In the genomic region with DNA sequence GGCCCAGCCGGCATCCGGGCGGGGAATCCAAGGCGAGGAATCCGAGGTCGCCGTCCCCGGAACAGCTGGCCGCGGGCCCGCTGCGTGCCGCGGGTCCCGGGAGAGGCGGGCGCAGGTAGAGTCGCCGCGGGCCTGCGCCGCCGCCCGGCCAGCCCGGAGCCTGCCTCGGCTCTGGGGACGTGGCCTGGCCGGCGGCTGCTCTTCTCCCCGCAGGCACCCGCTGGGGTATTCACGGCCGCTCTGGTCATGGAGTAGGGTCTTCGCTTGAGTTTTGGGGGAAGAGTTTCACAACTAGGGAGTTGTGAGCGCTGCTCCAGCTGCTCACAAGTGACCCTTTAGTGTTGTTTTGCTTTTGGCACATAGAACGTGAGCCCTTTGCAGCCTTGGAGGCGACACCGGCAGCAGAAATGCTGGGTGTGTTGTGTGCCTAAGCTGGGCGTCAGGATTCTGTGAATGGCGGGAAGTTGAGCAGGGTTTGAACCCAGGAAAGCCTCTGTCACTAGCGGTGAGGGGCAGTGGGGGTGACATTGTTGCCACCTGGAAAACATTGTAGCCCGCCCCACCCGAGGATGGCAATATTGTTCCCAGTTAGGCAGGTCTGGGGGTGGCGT, we compare ENCODE assay signal across 16 cellular contexts. TPM values are rescaled to one million over a fixed set of nuclear protein-coding genes. Genes with fewer than 3 reads are reported as not detected.
A peak's percentile ranks its signal among the peaks of the same experiment; 100 is the strongest.
DNase-seq lines count a peak whose midpoint lies in the region; ATAC-seq and TF ChIP-seq lines count a peak whose summit lies in the region.
"Had no signal": no experiment of that assay in that cellular context is flagged by ENCODE, and none has a peak within 500 bp of the region (broad histone marks: within the 10 kb centered on the region; RNA-seq: fewer than 3 reads in every experiment).

No MANE protein-coding gene starts in this region.

- peak overlapping the region; percentile 87 for H3K4me2 ChIP-seq in hepatocyte

- TF ChIP-seq CTCF in hepatocyte (IDR thresholded peaks at IDR 0.05; ENCODE audit: poor library complexity) (no peak), thoracic aorta (IDR thresholded peaks at IDR 0.05) (no peak)

- H3K4me1 ChIP-seq in hepatocyte (ENCODE audit: insufficient read depth) (peaks cover 24% of the 10 kb centered on the region), mesodermal cell (ENCODE audit: control insufficient read depth, insufficient read depth, low read length, poor library complexity, severe bottlenecking) (no peaks in the 10 kb centered on the region), thoracic aorta (ENCODE audit: control insufficient read depth in 1 of 2, low read depth in 2 of 2) (peaks cover 5 to 29% of the 10 kb centered on the region in 2 donors)

- peak overlapping the region; percentile 86 for H3K27ac ChIP-seq in hepatocyte
- H3K27ac ChIP-seq in mesodermal cell (ENCODE audit: low read depth, low read length, severe bottlenecking), result no peak overlapping the region
- no peak overlapping the region for H3K27ac ChIP-seq in thoracic aorta

- peak; percentile 3 for DNase-seq in DMS53 (lab: John Stamatoyannopoulos, UW)
- DNase-seq in DMS53 treated with DMSO at 0.1 percent for 48 hours (lab: John Stamatoyannopoulos, UW; ENCODE audit: unreplicated experiment), result no peak
- DNase-seq in hepatocyte (ENCODE audit: low spot score), result peak; percentile 53
- no peak for DNase-seq in thoracic aorta (ENCODE audit: low spot score)
- DNase-seq in NCI-H510A treated with DMSO at 0.1 percent for 48 hours (lab: John Stamatoyannopoulos, UW), result no peak
- DNase-seq in GDM1 (lab: John Stamatoyannopoulos, UW), result no peak
- DNase-seq: activated CD4-positive, alpha-beta T cell treated with anti-CD3 and anti-CD28 coated beads for 36 hours; activated T-cell treated with anti-CD3 and anti-CD28 coated beads, Interleukin-2, amount 50 U/mL, for 1 hour; CD8-positive, alpha-beta T cell; dermis blood vessel endothelial cell; natural killer cell; substantia nigra had no signal

- no peak for ATAC-seq in thoracic aorta (ENCODE audit: insufficient number of reproducible peaks, low FRiP score, low read depth)
- no peak for ATAC-seq in HG02884 (IDR thresholded peaks at IDR 0.05; ENCODE audit: unreplicated experiment)
- ATAC-seq: activated CD4-positive, alpha-beta T cell treated with anti-CD3 and anti-CD28 coated beads for 36 hours; CD8-positive, alpha-beta T cell; natural killer cell had no signal

- H3K4me3 ChIP-seq in hepatocyte (peak overlapping the region; percentile 84), mesodermal cell (ENCODE audit: extremely low read depth, insufficient read depth, low read length, poor library complexity, severe bottlenecking) (peak overlapping the region; percentile 84), thoracic aorta (peak overlapping the region; percentile 49)
- H3K4me3 ChIP-seq: HAP-1 had no signal

- H4K20me1 ChIP-seq in hepatocyte (ENCODE audit: insufficient read depth, poor library complexity, severe bottlenecking), result peaks cover 16% of the 10 kb centered on the region

- H3K9me3 ChIP-seq in hepatocyte (ENCODE audit: low read depth), result no peaks in the 10 kb centered on the region
- no peaks in the 10 kb centered on the region for H3K9me3 ChIP-seq in mesodermal cell (ENCODE audit: control insufficient read depth, low read length)
- H3K9me3 ChIP-seq in thoracic aorta, result no peaks in the 10 kb centered on the region
- H3K9me3 ChIP-seq: HAP-1 had no signal

- WGBS in hepatocyte (ENCODE audit: low lambda C conversion rate, missing lambda C conversion rate), result 16% methylated on average over 44 of the region's 44 CpGs
- WGBS in mesodermal cell (ENCODE audit: insufficient coverage in 2 of 2), 2 experiments, result 4 to 7% methylated on average over 34 to 39 of the region's 44 CpGs

- no peaks in the 10 kb centered on the region for H3K9me2 ChIP-seq in hepatocyte (replicated peaks; ENCODE audit: insufficient read depth)

- H3K79me2 ChIP-seq in hepatocyte, result peaks cover 90% of the 10 kb centered on the region

- H3K27me3 ChIP-seq in hepatocyte (peaks cover 17% of the 10 kb centered on the region), thoracic aorta (replicated peaks; ENCODE audit: insufficient read depth) (peaks cover 23% of the 10 kb centered on the region)

- peak overlapping the region; percentile 60 for H2AFZ ChIP-seq in hepatocyte

- H3K36me3 ChIP-seq in hepatocyte (replicated peaks; ENCODE audit: insufficient read depth, low read depth) (no peaks in the 10 kb centered on the region), mesodermal cell (ENCODE audit: control insufficient read depth, insufficient read depth, low read length) (peaks cover 39% of the 10 kb centered on the region), thoracic aorta (no peaks in the 10 kb centered on the region)

RNA-seq across cellular contexts. Expression of a gene that starts 4.0 kb away (rescaled TPM):
- total RNA-seq in hepatocyte (11.5 and 14.5 TPM in 2 replicates), thoracic aorta (not detected)
- polyA plus RNA-seq in hepatocyte, result 1.9 and 2.5 TPM in 2 replicates
- polyA plus RNA-seq in mesodermal cell (2013, experiment 1 of 2), result 20.3 TPM
- 18.1 TPM for polyA plus RNA-seq in mesodermal cell (2013, experiment 2 of 2)
- total RNA-seq: CD8-positive, alpha-beta T cell; dermis blood vessel endothelial cell had no signal
- polyA plus RNA-seq: keratinocyte had no signal

Comparison
In these comparisons a context has a peak if more than half of its experiments do, and no peak if none do; other contexts are left out.
1. DNase-seq: peak in DMS53 (single experiment) and hepatocyte (single experiment); none in DMS53 treated with DMSO at 0.1 percent for 48 hours (single experiment), thoracic aorta (single experiment), NCI-H510A treated with DMSO at 0.1 percent for 48 hours (single experiment) and GDM1 (single experiment).
2. RNA of a gene that starts 4.0 kb away (total RNA-seq): 11.5 to 14.5 TPM in hepatocyte; not detected in thoracic aorta; every median in the first group is over 10 times any median in the second.
3. Peak in every context shown above with its lines, with median percentiles within 50 percentile points of each other: H3K4me3 ChIP-seq.